Comparison of ENCODE assay signal across 22 cellular contexts in genomic region chr10:131098416-131098952, GRCh38.
"Had no signal": no experiment of that assay in that cellular context is flagged by ENCODE, and none has a peak within 500 bp of the region (broad histone marks: within the 10 kb centered on the region; RNA-seq: fewer than 3 reads in every experiment).

No MANE protein-coding gene starts in this region.

- H3K27me3 ChIP-seq: foreskin keratinocyte, hepatocyte, neural progenitor cell, spleen, tibial nerve had no signal

- H3K9me3 Mint-ChIP-seq: endodermal cell; natural killer cell; neural progenitor cell; stimulated activated naive CD8-positive, alpha-beta T cell treated with anti-CD3 and anti-CD28 coated beads, Interleukin-15, Interleukin-2, amounts not matched to agents 100 ng/mL and 50 ng/mL, for 24 hours had no signal

- H3K79me2 ChIP-seq: hepatocyte had no signal

- H3K27ac Mint-ChIP-seq: endodermal cell; natural killer cell; neural progenitor cell; stimulated activated memory B cell treated with anti-CD40 and anti-IgM and Interleukin-4, amounts not matched to agents 10 μg/mL and 1 μg/mL and 100 μg/mL, for 72 hours; stimulated activated naive CD8-positive, alpha-beta T cell treated with anti-CD3 and anti-CD28 coated beads, Interleukin-15, Interleukin-2, amounts not matched to agents 100 ng/mL and 50 ng/mL, for 24 hours had no signal

- H3K9ac ChIP-seq: neural progenitor cell had no signal

- H3K36me3 Mint-ChIP-seq: natural killer cell; neural progenitor cell; stimulated activated memory B cell treated with anti-CD40 and anti-IgM and Interleukin-4, amounts not matched to agents 10 μg/mL and 1 μg/mL and 100 μg/mL, for 72 hours had no signal

- H3K27ac ChIP-seq: foreskin keratinocyte, hepatocyte, neural progenitor cell, psoas muscle, tibial nerve had no signal

- H3K9me3 ChIP-seq: mucosa of descending colon, psoas muscle, spleen, tibial nerve had no signal

- H3K36me3 ChIP-seq: neural progenitor cell, spleen, tibial nerve had no signal

- H3K27me3 Mint-ChIP-seq: stimulated activated memory B cell treated with anti-CD40 and anti-IgM and Interleukin-4, amounts not matched to agents 10 μg/mL and 1 μg/mL and 100 μg/mL, for 72 hours; stimulated activated naive CD8-positive, alpha-beta T cell treated with anti-CD3 and anti-CD28 coated beads, Interleukin-15, Interleukin-2, amounts not matched to agents 100 ng/mL and 50 ng/mL, for 24 hours had no signal

- H3K4me3 ChIP-seq: hepatocyte, mucosa of descending colon, neural progenitor cell, psoas muscle, spleen, tibial nerve had no signal

- DNase-seq: dermis blood vessel endothelial cell; effector CD4-positive, alpha-beta T cell; endodermal cell; erythroblast; foreskin keratinocyte; left colon; left ventricle myocardium superior; mucosa of descending colon; natural killer cell; occipital lobe; retina; spleen; stimulated activated CD4-positive, alpha-beta T cell treated with anti-CD3 and anti-CD28 coated beads, Interleukin-15, amount 100 ng/mL, for 24 hours; stimulated activated CD4-positive, alpha-beta T cell treated with anti-CD3 and anti-CD28 coated beads, Interleukin-1b, Interleukin-23, amount 100 ng/mL, for 48 hours; stimulated activated CD4-positive, alpha-beta T cell treated with anti-CD3 and anti-CD28 coated beads, Interleukin-4, amount 100 ng/mL, for 24 hours had no signal

- ATAC-seq: foreskin keratinocyte; left colon; left ventricle myocardium superior; mucosa of descending colon; natural killer cell; psoas muscle; sciatic nerve; stimulated activated memory B cell treated with anti-CD40 and anti-IgM and Interleukin-4, amounts not matched to agents 10 μg/mL and 1 μg/mL and 100 μg/mL, for 72 hours had no signal

- H3K4me2 ChIP-seq: hepatocyte, neural progenitor cell had no signal

- H3K4me3 Mint-ChIP-seq: endodermal cell; natural killer cell; neural progenitor cell; stimulated activated memory B cell treated with anti-CD40 and anti-IgM and Interleukin-4, amounts not matched to agents 10 μg/mL and 1 μg/mL and 100 μg/mL, for 72 hours; stimulated activated naive CD8-positive, alpha-beta T cell treated with anti-CD3 and anti-CD28 coated beads, Interleukin-15, Interleukin-2, amounts not matched to agents 100 ng/mL and 50 ng/mL, for 24 hours had no signal

- H3K4me1 Mint-ChIP-seq: natural killer cell; stimulated activated memory B cell treated with anti-CD40 and anti-IgM and Interleukin-4, amounts not matched to agents 10 μg/mL and 1 μg/mL and 100 μg/mL, for 72 hours had no signal

- H2AFZ ChIP-seq: hepatocyte, neural progenitor cell had no signal

- H3K4me1 ChIP-seq: foreskin keratinocyte, psoas muscle had no signal
